Comparison of ENCODE assay signal across 8 cellular contexts in genomic region chr6:144063744-144064401, GRCh38. TPM values are rescaled to one million over a fixed set of nuclear protein-coding genes. Genes with fewer than 3 reads are reported as not detected.
DNase-seq lines count a peak whose midpoint lies in the region; ATAC-seq, FAIRE-seq and TF ChIP-seq lines count a peak whose summit lies in the region.

No MANE protein-coding gene starts in this region.

- H3K9me3 ChIP-seq in A673 (ENCODE audit: low read depth, low read length, poor library complexity, severe bottlenecking) (no peaks in the 10 kb centered on the region), HepG2 (ENCODE audit: low read length) (no peaks in the 10 kb centered on the region)

- intact Hi-C loops in A673 (cut with micrococcal nuclease; ENCODE audit: unreplicated experiment) = loop anchor here (1.0 kb wide), 1 partner anchor 31 kb away; the partner anchor contains the start of gene SF3B5
- intact Hi-C loops in HepG2 (cut with micrococcal nuclease; ENCODE audit: unreplicated experiment) = no loop called here

- no peak for TF ChIP-seq POLR2A in HepG2 (IDR thresholded peaks at IDR 0.05; ENCODE audit: insufficient read depth in 1 of 2, low read depth in 2 of 2, low read length in 2 of 2)

- no peaks in the 10 kb centered on the region for H3K79me2 ChIP-seq in HepG2 (ENCODE audit: insufficient read depth, low read length)

- H3K4me3 ChIP-seq in A673 (ENCODE audit: low read depth, low read length, poor library complexity, severe bottlenecking) (peak overlapping the region; percentile 59), HepG2 (replicated peaks in 1 of 3; ENCODE audit: insufficient read depth in 1 of 3, low read depth in 2 of 3, low read length in 3 of 3) (peak overlapping the region; percentile 59 to 73 (median 69))

- H3K4me2 ChIP-seq in HepG2 (ENCODE audit: low read depth, low read length) = peak overlapping the region; percentile 88

- no peak for FAIRE-seq in HepG2 (lab: Jason Lieb, UNC)

- TF ChIP-seq EP300 in HepG2 (IDR thresholded peaks at IDR 0.05; ENCODE audit: low read depth in 2 of 2, low read length in 2 of 2) (no peak), HepG2 (CRISPR knock-in tag; IDR thresholded peaks at IDR 0.05; ENCODE audit: borderline replicate concordance) (no peak)

- TF ChIP-seq CTCF in A673 (conservative IDR thresholded peaks at IDR 0.05; ENCODE audit: low read depth, low read length) (peak; percentile 36; the same call in 1 of the 2 replicates), HepG2 (CRISPR knock-in tag; IDR thresholded peaks at IDR 0.05) (peak; percentile 76)

- H3K9ac ChIP-seq in HepG2 (ENCODE audit: insufficient read depth, low read depth, low read length) = peak overlapping the region; percentile 35; the same call in 1 of the 2 replicates

- WGBS in HepG2 (ENCODE audit: low lambda C conversion rate) = 0% methylated on average over 5 of the region's 72 CpGs

- no peaks in the 10 kb centered on the region for H3K36me3 ChIP-seq in A673 (ENCODE audit: insufficient read depth, low read length, poor library complexity, severe bottlenecking)
- no peaks in the 10 kb centered on the region for H3K36me3 ChIP-seq in HepG2 (replicated peaks in 1 of 2; ENCODE audit: control insufficient read depth in 1 of 2, insufficient read depth in 2 of 2, low read length in 2 of 2)

- H2AFZ ChIP-seq in HepG2 (ENCODE audit: low read length) = no peak overlapping the region

- H4K20me1 ChIP-seq in HepG2 (ENCODE audit: insufficient read depth, low read length) = no peaks in the 10 kb centered on the region

- ATAC-seq in GM18517 (IDR thresholded peaks at IDR 0.05; ENCODE audit: unreplicated experiment) (peak; percentile 72), HG02981 (IDR thresholded peaks at IDR 0.05; ENCODE audit: unreplicated experiment) (peak; percentile 83), HepG2 (peak; percentile 98)

- no TSS peak for BruUV-seq in A673 (replicated peaks; lab: Mats Ljungman, UMichigan)
- BruUV-seq in HepG2 (replicated peaks; lab: Mats Ljungman, UMichigan) = no TSS peak

- DNase-seq in A673 (ENCODE audit: low spot score) (peak; percentile 64), NCI-H2171 (lab: John Stamatoyannopoulos, UW) (peak; percentile 44), cerebellar cortex (ENCODE audit: low spot score) (peak; percentile 55), HepG2 (ENCODE audit: low spot score) (peak; percentile 50)
- DNase-seq in activated CD4-positive, CD25-positive, alpha-beta regulatory T cell (lab: John Stamatoyannopoulos, UW) = peak; percentile 74 to 90 (median 80)
- DNase-seq in stimulated activated CD4-positive, alpha-beta T cell treated with anti-CD3 and anti-CD28 coated beads, Interleukin-4, amount 100 ng/mL, for 24 hours = peak; percentile 87

- CTCF ChIA-PET in A673 (lab: Charles Lee) = no interaction called here
- CTCF ChIA-PET in HepG2 (lab: Yijun Ruan, JAX; ENCODE audit: low intra/inter-chr PET ratio, low total read pairs) = no interaction called here

- H3K4me1 ChIP-seq in A673 (ENCODE audit: insufficient read depth, low read length, poor library complexity, severe bottlenecking) (peaks cover 3% of the 10 kb centered on the region), HepG2 (ENCODE audit: insufficient read depth, low read length) (peaks cover 14% of the 10 kb centered on the region)

- H3K27ac ChIP-seq in A673 (ENCODE audit: low read depth, low read length, poor library complexity, severe bottlenecking) (no peak overlapping the region), HepG2 (ENCODE audit: extremely low read length, insufficient read depth, low read length) (no peak overlapping the region)

- H3K27me3 ChIP-seq in A673 (replicated peaks; ENCODE audit: insufficient read depth, low read depth, low read length, poor library complexity) (peaks cover 69% of the 10 kb centered on the region), HepG2 (ENCODE audit: control insufficient read depth in 1 of 2, insufficient read depth in 2 of 2, low read length in 2 of 2) (peaks cover 0 to 52% of the 10 kb centered on the region in 2 experiments)

- no peak for TF ChIP-seq RAD21 in HepG2 (CRISPR knock-in tag; IDR thresholded peaks at IDR 0.05)

- POLR2A ChIA-PET in A673 (lab: Charles Lee; ENCODE audit: low non-redundant PET) = no interaction called here
- POLR2A ChIA-PET in HepG2 (lab: Yijun Ruan, JAX) = no interaction called here

- in situ Hi-C loops in HepG2 (cut with HindIII; ENCODE audit: extremely low pct_ligation_motif_present, low pct_unique_long_range_greater_than_20kb) = no loop called here

TF ChIP-seq in HepG2, 621 proteins besides CTCF, POLR2A, EP300 and RAD21 (continues in another document):
- TF ChIP-seq TSC22D2 (CRISPR knock-in tag; IDR thresholded peaks at IDR 0.05; ENCODE audit: borderline replicate concordance) (peak; percentile 66; the same call in 1 of the 2 replicates), REL (CRISPR knock-in tag; conservative IDR thresholded peaks at IDR 0.05) (no peak), ZMAT3 (CRISPR knock-in tag; conservative IDR thresholded peaks at IDR 0.05) (no peak; the same call in 1 of the 2 replicates), U2AF1 (optimal IDR thresholded peaks at IDR 0.05; ENCODE audit: low read depth, low read length) (peak; percentile 47), GLMP (CRISPR knock-in tag; IDR thresholded peaks at IDR 0.05; ENCODE audit: borderline replicate concordance) (no peak), ZNF34 (CRISPR knock-in tag; IDR thresholded peaks at IDR 0.05; ENCODE audit: borderline replicate concordance) (no peak), ZNF260 (CRISPR knock-in tag; IDR thresholded peaks at IDR 0.05; ENCODE audit: borderline replicate concordance, low read depth) (no peak)
- TF ChIP-seq, protein P1, sequence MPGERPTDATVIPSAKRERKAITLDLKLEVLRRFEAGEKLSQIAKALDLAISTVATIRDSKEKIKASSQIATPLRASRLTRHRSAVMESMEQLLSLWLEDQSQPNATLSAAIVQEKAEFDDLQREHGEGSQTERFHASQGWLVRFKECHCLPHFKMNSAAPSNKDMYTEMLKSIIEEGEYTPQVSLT (CRISPR knock-in tag; IDR thresholded peaks at IDR 0.05; ENCODE audit: borderline replicate concordance, low read depth) = no peak

RNA-seq across cellular contexts. Expression of gene SF3B5, which starts 31.5 kb away (rescaled TPM):
- total RNA-seq in A673 (2021) (135 and 136 TPM in 2 replicates), HepG2 (2016; rRNA removed; fragmentation: Illumina TruSeq; extraction: Trizol) (263 and 346 TPM in 2 replicates)
- total RNA-seq in HepG2 (2016; cell fraction: cytosol; rRNA removed; fragmentation: Illumina TruSeq; extraction: Trizol; ENCODE audit: low read depth) = 104 and 124 TPM in 2 replicates
- 265 and 405 TPM in 2 replicates for total RNA-seq in HepG2 (2016; cell fraction: insoluble cytoplasmic fraction; rRNA removed; fragmentation: Illumina TruSeq; extraction: Trizol)
- 116 and 142 TPM in 2 replicates for total RNA-seq in HepG2 (2016; cell fraction: membrane; rRNA removed; fragmentation: Illumina TruSeq; extraction: Trizol)
- total RNA-seq in HepG2 (2016; cell fraction: nucleus; rRNA removed; fragmentation: Illumina TruSeq; extraction: Trizol) = 87.5 and 103 TPM in 2 replicates
- 292 and 294 TPM in 2 replicates for polyA plus RNA-seq in HepG2 (2011; rRNA removed)
- polyA plus RNA-seq in HepG2 (2011; cell fraction: cytosol; rRNA removed) = 334 and 504 TPM in 2 replicates
- polyA plus RNA-seq in HepG2 (2011; cell fraction: nucleus; rRNA removed) = 112 and 124 TPM in 2 replicates
- 110 and 133 TPM in 2 replicates for polyA plus RNA-seq in HepG2 (2012)
- 115 and 146 TPM in 2 replicates for polyA plus RNA-seq in HepG2 (2016; cell fraction: cytosol; fragmentation: Illumina TruSeq; extraction: Trizol; ENCODE audit: low read depth)
- 417 and 449 TPM in 2 replicates for polyA plus RNA-seq in HepG2 (2016; cell fraction: insoluble cytoplasmic fraction; fragmentation: Illumina TruSeq; extraction: Trizol; ENCODE audit: low read depth)
- 111 and 138 TPM in 2 replicates for polyA plus RNA-seq in HepG2 (2016; cell fraction: membrane; fragmentation: Illumina TruSeq; extraction: Trizol; ENCODE audit: low read depth)
- 162 and 180 TPM in 2 replicates for polyA plus RNA-seq in HepG2 (2016; cell fraction: nucleus; fragmentation: Illumina TruSeq; extraction: Trizol; ENCODE audit: insufficient read depth, low read depth)
- 275 and 292 TPM in 2 replicates for polyA minus RNA-seq in HepG2 (2011; rRNA and poly(A)+ RNA removed; ENCODE audit: low replicate concordance)
- polyA minus RNA-seq in HepG2 (2011; cell fraction: cytosol; rRNA and poly(A)+ RNA removed) = 65.1 and 84.0 TPM in 2 replicates
- polyA minus RNA-seq in HepG2 (2011; cell fraction: nucleus; rRNA and poly(A)+ RNA removed) = 34.2 and 34.9 TPM in 2 replicates

RNA-seq across cellular contexts. Expression of gene PLAGL1, which starts 55.8 kb away (rescaled TPM):
- total RNA-seq in A673 (2021) = 0.77 and 1.3 TPM in 2 replicates
- total RNA-seq in HepG2 (2016; rRNA removed; fragmentation: Illumina TruSeq; extraction: Trizol) = 0.38 and 0.60 TPM in 2 replicates
- 0.44 and 0.51 TPM in 2 replicates for total RNA-seq in HepG2 (2016; cell fraction: cytosol; rRNA removed; fragmentation: Illumina TruSeq; extraction: Trizol; ENCODE audit: low read depth)
- total RNA-seq in HepG2 (2016; cell fraction: insoluble cytoplasmic fraction; rRNA removed; fragmentation: Illumina TruSeq; extraction: Trizol) = 0.42 and 0.54 TPM in 2 replicates
- total RNA-seq in HepG2 (2016; cell fraction: membrane; rRNA removed; fragmentation: Illumina TruSeq; extraction: Trizol) = 0.72 and 0.90 TPM in 2 replicates
- 1.7 and 2.3 TPM in 2 replicates for total RNA-seq in HepG2 (2016; cell fraction: nucleus; rRNA removed; fragmentation: Illumina TruSeq; extraction: Trizol)
- 2.2 and 2.3 TPM in 2 replicates for polyA plus RNA-seq in HepG2 (2011; rRNA removed)
- 0.91 and 1.4 TPM in 2 replicates for polyA plus RNA-seq in HepG2 (2011; cell fraction: cytosol; rRNA removed)
- polyA plus RNA-seq in HepG2 (2011; cell fraction: nucleus; rRNA removed) = 7.1 and 8.1 TPM in 2 replicates
- polyA plus RNA-seq in HepG2 (2012) = 3.0 and 3.9 TPM in 2 replicates
- 0.06 and 0.17 TPM in 2 replicates for polyA plus RNA-seq in HepG2 (2016; cell fraction: cytosol; fragmentation: Illumina TruSeq; extraction: Trizol; ENCODE audit: low read depth)
- polyA plus RNA-seq in HepG2 (2016; cell fraction: insoluble cytoplasmic fraction; fragmentation: Illumina TruSeq; extraction: Trizol; ENCODE audit: low read depth) = 0.98 and 1.4 TPM in 2 replicates
- polyA plus RNA-seq in HepG2 (2016; cell fraction: membrane; fragmentation: Illumina TruSeq; extraction: Trizol; ENCODE audit: low read depth) = 0.48 and 0.84 TPM in 2 replicates
- 3.1 and 4.2 TPM in 2 replicates for polyA plus RNA-seq in HepG2 (2016; cell fraction: nucleus; fragmentation: Illumina TruSeq; extraction: Trizol; ENCODE audit: insufficient read depth, low read depth)
- 2.9 and 8.6 TPM in 2 replicates for polyA minus RNA-seq in HepG2 (2011; rRNA and poly(A)+ RNA removed; ENCODE audit: low replicate concordance)
- polyA minus RNA-seq in HepG2 (2011; cell fraction: cytosol; rRNA and poly(A)+ RNA removed) = 0.89 and 1.1 TPM in 2 replicates
- 4.8 and 5.1 TPM in 2 replicates for polyA minus RNA-seq in HepG2 (2011; cell fraction: nucleus; rRNA and poly(A)+ RNA removed)
